8 cellular contexts compared by ENCODE assay signal in genomic region chr11:10770626-10771254, GRCh38. TPM values are rescaled to one million over a fixed set of nuclear protein-coding genes. Genes with fewer than 3 reads are reported as not detected.
DNase-seq lines count a peak whose midpoint lies in the region; ATAC-seq and TF ChIP-seq lines count a peak whose summit lies in the region.

No MANE protein-coding gene starts in this region.

- no peak overlapping the region for H3K9ac ChIP-seq in smooth muscle cell (ENCODE audit: low read depth)

- peaks cover 0 to 31% (median 10%) of the 10 kb centered on the region in 9 donors for H3K4me1 ChIP-seq in heart right ventricle
- no peaks in the 10 kb centered on the region for H3K4me1 ChIP-seq in smooth muscle cell (ENCODE audit: low read depth)

- intact Hi-C loops in activated CD8-positive, alpha-beta T cell treated with anti-CD3 and anti-CD28 coated beads for 36 hours (cut with micrococcal nuclease): no loop called here
- intact Hi-C loops in heart right ventricle (cut with DNase I): loop anchor here in 3 of 10 donors (5.0 to 10.0 kb wide), 3 partner anchors 37 to 1014 kb away; partner anchors contain the start of gene EIF4G2 (in 2 of the 3)

- POLR2A ChIA-PET in activated CD8-positive, alpha-beta T cell treated with anti-CD3 and anti-CD28 coated beads for 36 hours (lab: Charles Lee): interaction anchor here (1.1 to 2.6 kb wide), 3 partner anchors 21 to 37 kb away, joined by 3 to 7 read pairs (median 7); no protein-coding TSS in a partner anchor

- H2AFZ ChIP-seq in smooth muscle cell (ENCODE audit: low read depth): no peak overlapping the region

- H3K4me2 ChIP-seq in smooth muscle cell: no peak overlapping the region

- no peak overlapping the region for H3K4me3 ChIP-seq in heart right ventricle
- no peak overlapping the region for H3K4me3 ChIP-seq in smooth muscle cell

- peak; percentile 38 for DNase-seq in stimulated activated CD4-positive, alpha-beta T cell treated with anti-CD3 and anti-CD28 coated beads, Interleukin-15, amount 100 ng/mL, for 24 hours
- no peak for DNase-seq in stimulated activated CD4-positive, alpha-beta T cell treated with anti-CD3 and anti-CD28 coated beads, Interleukin-4, amount 100 ng/mL, for 4 hours
- DNase-seq in MV-4-11 (lab: John Stamatoyannopoulos, UW): peak; percentile 27
- peak; percentile 60 for DNase-seq in activated CD8-positive, alpha-beta T cell treated with anti-CD3 and anti-CD28 coated beads for 36 hours
- peak; percentile 47 to 67 for DNase-seq in heart right ventricle
- DNase-seq in smooth muscle cell (lab: John Stamatoyannopoulos, UW; ENCODE audit: unreplicated experiment): no peak
- DNase-seq in NCI-H1930 (lab: John Stamatoyannopoulos, UW): no peak

- H3K27me3 ChIP-seq in heart right ventricle (no peaks in the 10 kb centered on the region), smooth muscle cell (ENCODE audit: low read depth) (no peaks in the 10 kb centered on the region)

- WGBS in heart right ventricle, 2 donors: 28 to 33% methylated on average over 2 of the region's 2 CpGs
- 72% methylated on average over 2 of the region's 2 CpGs for WGBS in smooth muscle cell (ENCODE audit: low lambda C conversion rate)

- H3K79me2 ChIP-seq in smooth muscle cell (ENCODE audit: low read depth): no peaks in the 10 kb centered on the region

- peaks cover 44% of the 10 kb centered on the region for H3K36me3 Mint-ChIP-seq in activated CD8-positive, alpha-beta T cell treated with anti-CD3 and anti-CD28 coated beads for 36 hours (ENCODE audit: low read depth)

- CTCF ChIA-PET in activated CD8-positive, alpha-beta T cell treated with anti-CD3 and anti-CD28 coated beads for 36 hours (lab: Charles Lee): interaction anchor here (0.7 to 7.5 kb wide), 27 partner anchors 8 to 1017 kb away, joined by 3 to 45 read pairs (median 5); partner anchors contain the start of genes CTR9 and EIF4G2

- TF ChIP-seq CTCF in activated CD8-positive, alpha-beta T cell treated with anti-CD3 and anti-CD28 coated beads for 36 hours (IDR thresholded peaks at IDR 0.05): peak; percentile 52
- TF ChIP-seq CTCF in heart right ventricle (IDR thresholded peaks at IDR 0.05): peak; percentile 37 to 85 (median 72)
- TF ChIP-seq CTCF in smooth muscle cell (IDR thresholded peaks at IDR 0.05; ENCODE audit: borderline replicate concordance, insufficient read depth, poor library complexity, severe bottlenecking): peak; percentile 63

- H3K9me3 ChIP-seq in heart right ventricle: no peaks in the 10 kb centered on the region
- H3K9me3 ChIP-seq in smooth muscle cell (replicated peaks; ENCODE audit: low read depth): no peaks in the 10 kb centered on the region

- H3K27me3 Mint-ChIP-seq in activated CD8-positive, alpha-beta T cell treated with anti-CD3 and anti-CD28 coated beads for 36 hours: no peaks in the 10 kb centered on the region

- H3K36me3 ChIP-seq in heart right ventricle (peaks cover 0 to 58% (median 5%) of the 10 kb centered on the region in 9 donors), smooth muscle cell (ENCODE audit: low read depth) (peaks cover 44% of the 10 kb centered on the region)

- no peaks in the 10 kb centered on the region for H3K9me3 Mint-ChIP-seq in activated CD8-positive, alpha-beta T cell treated with anti-CD3 and anti-CD28 coated beads for 36 hours

- H4K20me1 ChIP-seq in smooth muscle cell (ENCODE audit: low read depth): no peaks in the 10 kb centered on the region

- H3K4me1 Mint-ChIP-seq in activated CD8-positive, alpha-beta T cell treated with anti-CD3 and anti-CD28 coated beads for 36 hours (ENCODE audit: low read depth): peaks cover 2% of the 10 kb centered on the region

- H3K27ac ChIP-seq in heart right ventricle (peak overlapping the region in 8 of 10 donors; percentile 33 to 75 (median 58)), smooth muscle cell (ENCODE audit: low read depth) (no peak overlapping the region)

- H3K27ac Mint-ChIP-seq in activated CD8-positive, alpha-beta T cell treated with anti-CD3 and anti-CD28 coated beads for 36 hours: no peak overlapping the region

- no peak for ATAC-seq in activated CD8-positive, alpha-beta T cell treated with anti-CD3 and anti-CD28 coated beads for 36 hours
- peak in 7 of 8 donors; percentile 39 to 81 (median 75) for ATAC-seq in heart right ventricle
- ATAC-seq in GM18498 (IDR thresholded peaks at IDR 0.05; ENCODE audit: unreplicated experiment): no peak

- H3K4me3 Mint-ChIP-seq in activated CD8-positive, alpha-beta T cell treated with anti-CD3 and anti-CD28 coated beads for 36 hours: no peak overlapping the region

- peaks cover 3% of the 10 kb centered on the region for H3F3A ChIP-seq in smooth muscle cell (ENCODE audit: low read depth)

RNA-seq across cellular contexts. Expression of gene CTR9, which starts 19.7 kb away (rescaled TPM):
- total RNA-seq in activated CD8-positive, alpha-beta T cell treated with anti-CD3 and anti-CD28 coated beads for 36 hours: 10 to 100 TPM; 35.9 to 37.1 TPM
- total RNA-seq in heart right ventricle (10 to 100 TPM; 18.6 to 34.8 (median 24.7) TPM), smooth muscle cell (27.5 and 29.3 TPM in 2 replicates)
- polyA plus RNA-seq in heart right ventricle (10 to 100 TPM; 10.4 to 11.7 TPM), smooth muscle cell (25.1 and 28.4 TPM in 2 replicates)

RNA-seq across cellular contexts. Expression of gene EIF4G2, which starts 38.0 kb away (rescaled TPM):
- 100 to 1,000 TPM; 757 to 842 TPM for total RNA-seq in activated CD8-positive, alpha-beta T cell treated with anti-CD3 and anti-CD28 coated beads for 36 hours
- 1,000 to 10,000 TPM in 3 of 10 donors, 100 to 1,000 TPM in 7; 623 to 1,076 (median 970) TPM for total RNA-seq in heart right ventricle
- 100 to 1,000 TPM; 119 to 283 TPM for polyA plus RNA-seq in heart right ventricle
- 1,014 and 1,033 TPM in 2 replicates for total RNA-seq in smooth muscle cell
- polyA plus RNA-seq in smooth muscle cell: 658 and 666 TPM in 2 replicates

Comparison
In these comparisons a context has a peak if more than half of its experiments do, and no peak if none do; other contexts are left out.
1. DNase-seq: peak in stimulated activated CD4-positive, alpha-beta T cell treated with anti-CD3 and anti-CD28 coated beads, Interleukin-15, amount 100 ng/mL, for 24 hours (single experiment), MV-4-11 (single experiment), activated CD8-positive, alpha-beta T cell treated with anti-CD3 and anti-CD28 coated beads for 36 hours (single experiment) and heart right ventricle (2 of 2); none in stimulated activated CD4-positive, alpha-beta T cell treated with anti-CD3 and anti-CD28 coated beads, Interleukin-4, amount 100 ng/mL, for 4 hours (0 of 2), smooth muscle cell (single experiment) and NCI-H1930 (0 of 2).
2. ATAC-seq: peak in heart right ventricle (7 of 8); none in activated CD8-positive, alpha-beta T cell treated with anti-CD3 and anti-CD28 coated beads for 36 hours (single experiment) and GM18498 (single experiment).
3. Peak in every context shown above with its lines, with median percentiles within 50 percentile points of each other: CTCF ChIP-seq.